Comparison of ENCODE assay signal across 9 cellular contexts in the genomic region with DNA sequence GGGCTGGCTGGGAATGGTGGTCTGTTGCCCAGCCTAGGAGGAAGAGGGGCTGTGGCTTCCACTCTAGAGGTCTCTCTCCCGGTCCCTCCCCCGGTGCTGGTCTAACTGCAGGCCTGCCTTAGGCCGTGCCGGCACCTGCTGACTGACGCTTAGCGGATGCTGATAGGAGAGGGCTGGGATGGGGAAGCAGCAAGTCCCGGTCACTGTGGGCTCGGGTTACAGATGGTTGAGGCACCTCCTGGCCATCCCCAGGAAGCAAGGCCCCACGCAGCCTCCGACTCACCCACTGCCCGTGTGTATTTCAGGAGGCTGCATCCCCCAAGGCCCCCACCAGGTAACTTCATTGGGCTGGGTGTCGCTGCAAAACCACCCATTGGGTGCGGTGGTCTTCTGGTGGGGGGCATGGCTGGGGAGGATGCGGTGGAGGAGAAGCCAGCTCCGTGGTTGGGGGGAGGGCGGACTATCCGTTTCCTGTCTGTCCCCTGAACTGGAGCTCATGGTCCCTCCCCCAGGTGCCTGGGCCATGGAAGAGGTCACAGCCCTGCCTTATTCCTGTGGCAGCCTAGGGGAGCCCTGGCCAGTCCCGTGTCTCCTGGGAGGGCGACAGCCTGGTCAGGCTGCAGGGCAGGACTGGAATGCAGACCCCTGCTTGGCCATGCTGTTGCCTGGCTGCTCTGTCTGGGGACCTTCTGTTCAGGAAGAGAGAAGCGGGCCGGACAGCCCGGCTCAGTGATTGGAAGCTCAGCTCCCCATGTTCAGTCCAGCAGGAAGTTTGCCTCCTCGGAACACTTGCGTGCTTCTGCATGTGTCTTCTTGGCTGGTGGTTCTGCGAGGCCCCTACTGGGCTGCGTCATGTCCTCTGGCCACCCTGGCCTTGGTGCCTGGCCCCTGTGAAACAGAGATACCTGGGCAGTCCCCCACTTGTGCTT.
DNase-seq lines count a peak whose midpoint lies in the region; ATAC-seq and TF ChIP-seq lines count a peak whose summit lies in the region.
"Had no signal": no experiment of that assay in that cellular context is flagged by ENCODE, and none has a peak within 500 bp of the region (broad histone marks: within the 10 kb centered on the region; RNA-seq: fewer than 3 reads in every experiment).

No MANE protein-coding gene starts in this region.

- intact Hi-C loops in natural killer cell (cut with micrococcal nuclease) (no loop called here), vagina (cut with DNase I) (loop anchor here (5.0 kb wide), 1 partner anchor 43 kb away; no protein-coding TSS in a partner anchor)

- peak in 1 of 3 donors; percentile 20 for ATAC-seq in natural killer cell
- ATAC-seq in natural killer cell treated with Interleukin-12 subunit alpha and Interleukin-12 subunit beta and Interleukin-15 and Interleukin-18, amount 100 ng/mL, for 72 hours = no peak
- ATAC-seq in HG03196 (IDR thresholded peaks at IDR 0.05; ENCODE audit: unreplicated experiment) = no peak

- peak overlapping the region in 1 of 2 donors; percentile 65 for H3K27ac Mint-ChIP-seq in natural killer cell
- no peak overlapping the region for H3K27ac Mint-ChIP-seq in natural killer cell treated with Interleukin-12 subunit alpha and Interleukin-12 subunit beta and Interleukin-15 and Interleukin-18, amount 100 ng/mL, for 72 hours

- peaks cover 76% of the 10 kb centered on the region for H3K4me1 ChIP-seq in vagina

- H3K27ac ChIP-seq in SK-N-MC (peak overlapping the region; percentile 2; the same call in 1 of the 2 replicates), vagina (peak overlapping the region; percentile 98)

- no peak for TF ChIP-seq CTCF in natural killer cell (IDR thresholded peaks at IDR 0.05)
- no peak for TF ChIP-seq CTCF in vagina (IDR thresholded peaks at IDR 0.05)

- H3K9me3 ChIP-seq in SK-N-MC (ENCODE audit: low read depth, low read length) (no peaks in the 10 kb centered on the region), vagina (no peaks in the 10 kb centered on the region)

- no peak overlapping the region for H3K9ac ChIP-seq in SK-N-MC (ENCODE audit: insufficient read length)

- H3K9me3 Mint-ChIP-seq in natural killer cell = no peaks in the 10 kb centered on the region
- H3K9me3 Mint-ChIP-seq in natural killer cell treated with Interleukin-12 subunit alpha and Interleukin-12 subunit beta and Interleukin-15 and Interleukin-18, amount 100 ng/mL, for 72 hours = no peaks in the 10 kb centered on the region

- no peaks in the 10 kb centered on the region for H3K36me3 ChIP-seq in SK-N-MC (ENCODE audit: insufficient read depth, low read length)
- H3K36me3 ChIP-seq in vagina = no peaks in the 10 kb centered on the region

- H3K27me3 Mint-ChIP-seq in natural killer cell (ENCODE audit: low read depth in 2 of 2) = no peaks in the 10 kb centered on the region
- no peaks in the 10 kb centered on the region for H3K27me3 Mint-ChIP-seq in natural killer cell treated with Interleukin-12 subunit alpha and Interleukin-12 subunit beta and Interleukin-15 and Interleukin-18, amount 100 ng/mL, for 72 hours

- H3K4me3 ChIP-seq in SK-N-MC (no peak overlapping the region), vagina (no peak overlapping the region)

- no peak for DNase-seq in natural killer cell
- no peak for DNase-seq in natural killer cell treated with Interleukin-12 subunit alpha and Interleukin-12 subunit beta and Interleukin-15 and Interleukin-18, amount 100 ng/mL, for 72 hours (ENCODE audit: low spot score)
- no peak for DNase-seq in SK-N-MC (ENCODE audit: low read depth, low spot score)
- peak; percentile 80 for DNase-seq in iPS DF 19.7 (ENCODE audit: low read depth, low spot score)
- DNase-seq in vagina (ENCODE audit: extremely low spot score in 2 of 2) = no peak
- no peak for DNase-seq in amygdala (lab: John Stamatoyannopoulos, UW)
- no peak for DNase-seq in midbrain (lab: John Stamatoyannopoulos, UW)
- DNase-seq: stimulated activated CD8-positive, alpha-beta memory T cell treated with anti-CD3 and anti-CD28 coated beads, Interleukin-4, amount 100 ng/mL, for 48 hours had no signal

- no peaks in the 10 kb centered on the region for H3K27me3 ChIP-seq in vagina

- peak overlapping the region; percentile 58 for H3K4me3 Mint-ChIP-seq in natural killer cell
- no peak overlapping the region for H3K4me3 Mint-ChIP-seq in natural killer cell treated with Interleukin-12 subunit alpha and Interleukin-12 subunit beta and Interleukin-15 and Interleukin-18, amount 100 ng/mL, for 72 hours

- no peak for TF ChIP-seq POLR2A in vagina (IDR thresholded peaks at IDR 0.05)

- no peaks in the 10 kb centered on the region for H3K36me3 Mint-ChIP-seq in natural killer cell
- H3K36me3 Mint-ChIP-seq in natural killer cell treated with Interleukin-12 subunit alpha and Interleukin-12 subunit beta and Interleukin-15 and Interleukin-18, amount 100 ng/mL, for 72 hours = no peaks in the 10 kb centered on the region

- peaks cover 30 to 39% of the 10 kb centered on the region in 2 donors for H3K4me1 Mint-ChIP-seq in natural killer cell
- peaks cover 15 to 25% of the 10 kb centered on the region in 2 donors for H3K4me1 Mint-ChIP-seq in natural killer cell treated with Interleukin-12 subunit alpha and Interleukin-12 subunit beta and Interleukin-15 and Interleukin-18, amount 100 ng/mL, for 72 hours (ENCODE audit: low read depth in 2 of 2)
